ENCODE assay signal across 1 cellular context in genomic region chrX:47047989-47048388, GRCh38.
TF ChIP-seq lines count a peak whose summit lies in the region.

No MANE protein-coding gene starts in this region.

TF ChIP-seq in K562, 482 proteins besides CTCF, POLR2A, EP300 and RAD21 (continued from another document and continues in another):
- TF ChIP-seq ZBTB5 (IDR thresholded peaks at IDR 0.05) (no peak), CREBBP (IDR thresholded peaks at IDR 0.05; ENCODE audit: low read depth, low read length) (no peak), MAFG (tag; conservative IDR thresholded peaks at IDR 0.05) (no peak), XRCC5 (IDR thresholded peaks at IDR 0.05; ENCODE audit: low read depth, low read length) (no peak), ZNF3 (CRISPR knock-in tag; IDR thresholded peaks at IDR 0.05) (no peak), THRAP3 (IDR thresholded peaks at IDR 0.05; ENCODE audit: borderline replicate concordance) (no peak), VEZF1 (CRISPR knock-in tag; IDR thresholded peaks at IDR 0.05) (no peak), ZNF707 (CRISPR knock-in tag; conservative IDR thresholded peaks at IDR 0.05) (no peak), ZNF395 (CRISPR knock-in tag; IDR thresholded peaks at IDR 0.05) (no peak), REST (CRISPR knock-in tag; IDR thresholded peaks at IDR 0.05; ENCODE audit: low read depth) (no peak), PCBP2 (IDR thresholded peaks at IDR 0.05; ENCODE audit: low read depth, low read length, poor library complexity, severe bottlenecking) (no peak), GATA2 (CRISPR knock-in tag; IDR thresholded peaks at IDR 0.05) (peak; percentile 57), DACH1 (IDR thresholded peaks at IDR 0.05; ENCODE audit: partially characterized antibody) (no peak), SREBF2 (CRISPR knock-in tag; IDR thresholded peaks at IDR 0.05) (no peak), SLC30A9 (CRISPR knock-in tag; IDR thresholded peaks at IDR 0.05) (no peak), AFF1 (IDR thresholded peaks at IDR 0.05; ENCODE audit: low read depth in 1 of 2, partially characterized antibody in 2 of 2) (peak in 1 of 2 experiments; percentile 56), MBD2 (IDR thresholded peaks at IDR 0.05; ENCODE audit: borderline replicate concordance, low read depth) (no peak), RUNX1 (IDR thresholded peaks at IDR 0.05; ENCODE audit: low read depth) (no peak), TBP (optimal IDR thresholded peaks at IDR 0.05; ENCODE audit: low read depth, low read length) (no peak), WHSC1 (IDR thresholded peaks at IDR 0.05; ENCODE audit: low read length) (no peak), PYGO2 (tag; IDR thresholded peaks at IDR 0.05) (no peak), CBX1 (IDR thresholded peaks at IDR 0.05; ENCODE audit: low read depth) (no peak), NBN (IDR thresholded peaks at IDR 0.05; ENCODE audit: low read depth) (peak; percentile 44; the same call in 1 of the 2 replicates), PRMT5 (CRISPR knock-in tag; IDR thresholded peaks at IDR 0.05) (no peak), RBM17 (IDR thresholded peaks at IDR 0.05; ENCODE audit: borderline replicate concordance, low read depth, low read length) (no peak), EZH2 (IDR thresholded peaks at IDR 0.05; ENCODE audit: borderline replicate concordance, low read depth, low read length) (no peak), CLOCK (CRISPR knock-in tag; IDR thresholded peaks at IDR 0.05; ENCODE audit: borderline replicate concordance) (no peak), ZNF830 (CRISPR knock-in tag; IDR thresholded peaks at IDR 0.05) (no peak), TFAM (CRISPR knock-in tag; conservative IDR thresholded peaks at IDR 0.05) (no peak), L3MBTL2 (IDR thresholded peaks at IDR 0.05) (peak; percentile 88), CTBP1 (IDR thresholded peaks at IDR 0.05; ENCODE audit: borderline replicate concordance) (peak; percentile 83), PHF8 (IDR thresholded peaks at IDR 0.05; ENCODE audit: borderline replicate concordance, low read length) (no peak), SMAD4 (CRISPR knock-in tag; conservative IDR thresholded peaks at IDR 0.05) (peak; percentile 79; the same call in 1 of the 2 replicates), E2F5 (CRISPR knock-in tag; IDR thresholded peaks at IDR 0.05) (no peak), ZNF444 (CRISPR knock-in tag; IDR thresholded peaks at IDR 0.05) (no peak), ZFX (CRISPR knock-in tag; IDR thresholded peaks at IDR 0.05) (no peak), GABPB1 (CRISPR knock-in tag; IDR thresholded peaks at IDR 0.05) (no peak), ZNF212 (CRISPR knock-in tag; IDR thresholded peaks at IDR 0.05) (no peak), EGR1 (conservative IDR thresholded peaks at IDR 0.05) (no peak), E2F6 (IDR thresholded peaks at IDR 0.05; ENCODE audit: borderline replicate concordance in 1 of 2, extremely low read depth in 1 of 2, insufficient read depth in 1 of 2, insufficient read length in 1 of 2, low read depth in 1 of 2, low read length in 1 of 2, poor library complexity in 1 of 2, severe bottlenecking in 1 of 2) (peak in 1 of 2 experiments; percentile 51), ZNF518B (CRISPR knock-in tag; IDR thresholded peaks at IDR 0.05) (no peak), RBM25 (IDR thresholded peaks at IDR 0.05; ENCODE audit: low read depth, low read length, severe bottlenecking) (no peak)
